In genomic region chr14:99779751-99780150, GRCh38 we compare ENCODE assay signal across 20 cellular contexts. TPM values are rescaled to one million over a fixed set of nuclear protein-coding genes. Genes with fewer than 3 reads are reported as not detected.
DNase-seq lines count a peak whose midpoint lies in the region; TF ChIP-seq lines count a peak whose summit lies in the region.
"Had no signal": no experiment of that assay in that cellular context is flagged by ENCODE, and none has a peak within 500 bp of the region (broad histone marks: within the 10 kb centered on the region; RNA-seq: fewer than 3 reads in every experiment).

No MANE protein-coding gene starts in this region.

- H3K9me3 Mint-ChIP-seq in endodermal cell: peaks cover 10% of the 10 kb centered on the region

- 0 out of 2 replicates have a peak overlapping the region, but pooled peaks have one; percentile 11 for H3K9ac ChIP-seq in GM23248
- H3K9ac ChIP-seq in endodermal cell (ENCODE audit: extremely low read depth, low read length, poor library complexity, severe bottlenecking): no peak overlapping the region
- H3K9ac ChIP-seq: BLaER1 had no signal

- TF ChIP-seq CTCF in endodermal cell (conservative IDR thresholded peaks at IDR 0.05) (no peak), coronary artery (IDR thresholded peaks at IDR 0.05) (no peak)

- H2AFZ ChIP-seq in GM23248: no peak overlapping the region

- H3K4me3 Mint-ChIP-seq in endodermal cell: no peak overlapping the region
- H3K4me3 Mint-ChIP-seq: H9, T-cell had no signal

- no peaks in the 10 kb centered on the region for H4K20me1 ChIP-seq in GM23248 (ENCODE audit: insufficient read depth)
- H4K20me1 ChIP-seq: BLaER1 had no signal

- peaks cover 13% of the 10 kb centered on the region; the same call in 1 of the 2 replicates for H3F3A ChIP-seq in GM23248 (ENCODE audit: insufficient read depth)

- H3K79me2 ChIP-seq in GM23248 (ENCODE audit: insufficient read depth): no peaks in the 10 kb centered on the region

- no peak overlapping the region for H3K4me2 ChIP-seq in GM23248 (ENCODE audit: unreplicated experiment)
- H3K4me2 ChIP-seq: BLaER1 had no signal

- H3K27ac Mint-ChIP-seq in endodermal cell: no peak overlapping the region
- H3K27ac Mint-ChIP-seq: H9, T-cell had no signal

- peaks cover 12% of the 10 kb centered on the region for H3K4me1 Mint-ChIP-seq in endodermal cell
- H3K4me1 Mint-ChIP-seq: T-cell had no signal

- peaks cover 45% of the 10 kb centered on the region for H3K27me3 Mint-ChIP-seq in endodermal cell (ENCODE audit: insufficient read depth)

- H3K9me3 ChIP-seq in GM23248 (ENCODE audit: low read depth): no peaks in the 10 kb centered on the region
- H3K9me3 ChIP-seq in endodermal cell (ENCODE audit: control insufficient read depth, low read length): peaks cover 26% of the 10 kb centered on the region

- 37 to 46% methylated on average over 1 of the region's 1 CpG for WGBS in GM23248 (ENCODE audit: low coverage in 1 of 2, low lambda C conversion rate in 2 of 2, missing lambda C conversion rate in 2 of 2), 2 experiments
- WGBS in endodermal cell (ENCODE audit: insufficient coverage in 1 of 2, insufficient read length in 1 of 2), 2 experiments: 90% methylated on average over 1 of the region's 1 CpG; no CpG with 5 or more reads in 1 of the 2 experiments

- H3K27me3 ChIP-seq in GM23248 (replicated peaks; ENCODE audit: insufficient read depth) (no peaks in the 10 kb centered on the region), endodermal cell (ENCODE audit: control insufficient read depth, insufficient read depth, low read length, poor library complexity, severe bottlenecking) (peaks cover 6% of the 10 kb centered on the region)
- H3K27me3 ChIP-seq: BLaER1, stomach had no signal

- peaks cover 2% of the 10 kb centered on the region for H3K36me3 Mint-ChIP-seq in endodermal cell (ENCODE audit: low read depth)
- H3K36me3 Mint-ChIP-seq: T-cell had no signal

- 0 out of 2 replicates have a peak, but pooled peaks cover 4% of the 10 kb centered on the region for H3K4me1 ChIP-seq in GM23248 (ENCODE audit: insufficient read depth)
- H3K4me1 ChIP-seq in endodermal cell (ENCODE audit: control insufficient read depth, insufficient read depth, low read length): peaks cover 3% of the 10 kb centered on the region

- no peaks in the 10 kb centered on the region for H3K9me2 ChIP-seq in GM23248 (ENCODE audit: insufficient read depth)

- H3K36me3 ChIP-seq in GM23248 (ENCODE audit: low read depth): no peaks in the 10 kb centered on the region
- no peaks in the 10 kb centered on the region for H3K36me3 ChIP-seq in endodermal cell (ENCODE audit: control insufficient read depth, insufficient read depth, low read length)
- H3K36me3 ChIP-seq: BLaER1, stomach had no signal

- H3K4me3 ChIP-seq in GM23248 (no peak overlapping the region), endodermal cell (ENCODE audit: low read length) (no peak overlapping the region), coronary artery (no peak overlapping the region)
- H3K4me3 ChIP-seq: BLaER1, stomach had no signal

- peak; percentile 84 for DNase-seq in GM23248
- peak; percentile 74 for DNase-seq in RKO (ENCODE audit: low spot score)
- DNase-seq in endodermal cell: peak; percentile 29
- peak; percentile 2 for DNase-seq in mesenteric fat pad (ENCODE audit: low spot score)
- no peak for DNase-seq in NCI-H1092 treated with DMSO at 0.1 percent for 48 hours (lab: John Stamatoyannopoulos, UW)
- no peak for DNase-seq in coronary artery (ENCODE audit: low spot score)
- no peak for DNase-seq in OCI-M1 (lab: John Stamatoyannopoulos, UW)
- DNase-seq in cortex of kidney (lab: John Stamatoyannopoulos, UW): no peak
- DNase-seq: activated CD4-positive, CD25-positive, alpha-beta regulatory T cell treated with anti-CD3 and anti-CD28 coated beads, Interleukin-2, amount 50 U/mL, for 72 hours; activated CD8-positive, alpha-beta memory T cell treated with anti-CD3 and anti-CD28 coated beads, Interleukin-2, amount 50 U/mL, for 48 hours; activated naive CD4-positive, alpha-beta T cell treated with anti-CD3 and anti-CD28 coated beads, Interleukin-2, amount 50 U/mL, for 16 hours; DMS153; H9; KBM-7; left cardiac atrium; NCI-H1436; stimulated activated CD4-positive, alpha-beta T cell treated with anti-CD3 and anti-CD28 coated beads, Interleukin-12 subunit alpha, Interleukin-12 subunit beta, amount 100 ng/mL, for 4 hours; stomach; T-cell had no signal

- in situ Hi-C loops in GM23248 (cut with MboI): no loop called here

- peak overlapping the region; percentile 77 for H3K27ac ChIP-seq in GM23248
- H3K27ac ChIP-seq in endodermal cell (ENCODE audit: low read depth, low read length): no peak overlapping the region
- no peak overlapping the region for H3K27ac ChIP-seq in coronary artery
- H3K27ac ChIP-seq: BLaER1, stomach had no signal

RNA-seq across cellular contexts. Expression of gene EML1, which starts 13.5 kb away (rescaled TPM):
- total RNA-seq in GM23248 (2014; rRNA removed; shearing (Covaris generic)): 17.9 and 35.8 TPM in 2 replicates
- 14.8 and 15.0 TPM in 2 replicates for polyA plus RNA-seq in GM23248 (2016; fragmentation: Nextera tagmentation; extraction: Ambion mirVana)
- total RNA-seq in endodermal cell (10 to 100 TPM; 25.0 to 31.4 TPM), mesenteric fat pad (32.5 TPM)
- polyA plus RNA-seq in endodermal cell (2013, experiment 1 of 2): 39.1 TPM
- 38.7 TPM for polyA plus RNA-seq in endodermal cell (2013, experiment 2 of 2)

Comparison
In these comparisons a context has a peak if more than half of its experiments do, and no peak if none do; other contexts are left out.
1. DNase-seq: peak in GM23248 (single experiment), RKO (single experiment), endodermal cell (single experiment) and mesenteric fat pad (single experiment); none in NCI-H1092 treated with DMSO at 0.1 percent for 48 hours (single experiment), coronary artery (single experiment), OCI-M1 (single experiment) and cortex of kidney (single experiment).